In genomic region chr10:103667390-103667789, GRCh38 we compare ENCODE assay signal across 13 cellular contexts.
DNase-seq lines count a peak whose midpoint lies in the region; ATAC-seq, FAIRE-seq and TF ChIP-seq lines count a peak whose summit lies in the region.
"Had no signal": no experiment of that assay in that cellular context is flagged by ENCODE, and none has a peak within 500 bp of the region (broad histone marks: within the 10 kb centered on the region; RNA-seq: fewer than 3 reads in every experiment).

No MANE protein-coding gene starts in this region.

- H3K4me1 ChIP-seq in right atrium auricular region (peaks cover 0 to 74% of the 10 kb centered on the region in 2 donors), pancreas (no peaks in the 10 kb centered on the region)

- no peaks in the 10 kb centered on the region for H3K36me3 Mint-ChIP-seq in CD4-positive, alpha-beta T cell (ENCODE audit: low read depth)
- peaks cover 6% of the 10 kb centered on the region for H3K36me3 Mint-ChIP-seq in MCF 10A (ENCODE audit: insufficient read depth, unreplicated experiment)

- H3K9me3 Mint-ChIP-seq in CD4-positive, alpha-beta T cell: no peaks in the 10 kb centered on the region
- no peaks in the 10 kb centered on the region for H3K9me3 Mint-ChIP-seq in MCF 10A (ENCODE audit: unreplicated experiment)

- H3K27me3 ChIP-seq in CD4-positive, alpha-beta T cell (ENCODE audit: control insufficient read depth, insufficient read depth, low read length): no peaks in the 10 kb centered on the region
- H3K27me3 ChIP-seq in right atrium auricular region: no peaks in the 10 kb centered on the region
- H3K27me3 ChIP-seq in pancreas: no peaks in the 10 kb centered on the region

- CTCF ChIA-PET in CD4-positive, alpha-beta T cell (lab: Charles Lee): interaction anchor here (1.6 kb wide), 1 partner anchor 19 kb away, joined by 8 read pairs; no protein-coding TSS in a partner anchor
- CTCF ChIA-PET in MCF 10A (lab: Yijun Ruan, JAX): interaction anchor here (0.6 to 3.2 kb wide), 4 partner anchors 19 to 1421 kb away, joined by 3 to 13 read pairs (median 10); no protein-coding TSS in a partner anchor

- ATAC-seq in CD4-positive, alpha-beta T cell (ENCODE audit: poor library complexity): no peak
- ATAC-seq in pancreas: peak in 3 of 4 donors; percentile 6 to 21 (median 7)
- ATAC-seq in HG03342 (IDR thresholded peaks at IDR 0.05; ENCODE audit: unreplicated experiment): no peak
- ATAC-seq: HCT116 had no signal

- no peak overlapping the region for H3K4me3 Mint-ChIP-seq in CD4-positive, alpha-beta T cell
- H3K4me3 Mint-ChIP-seq in MCF 10A (ENCODE audit: unreplicated experiment): no peak overlapping the region

- no peak for FAIRE-seq in pancreas (lab: Jason Lieb, UNC)

- DNase-seq in CD4-positive, alpha-beta T cell: no peak
- DNase-seq in OCI-M1 (lab: John Stamatoyannopoulos, UW) (peak; percentile 69), right atrium auricular region (ENCODE audit: low spot score) (no peak), pancreas (no peak), NOMO-1 treated with DMSO at 0.1 percent for 48 hours (lab: John Stamatoyannopoulos, UW; ENCODE audit: unreplicated experiment) (no peak), MCF 10A (ENCODE audit: unreplicated experiment) (no peak), DMS153 (lab: John Stamatoyannopoulos, UW) (no peak)
- DNase-seq: activated CD4-positive, alpha-beta T cell treated with anti-CD3 and anti-CD28 coated beads, Interleukin-2, amount 50 U/mL, for 1 hour; activated naive CD4-positive, alpha-beta T cell treated with anti-CD3 and anti-CD28 coated beads, Interleukin-2, amount 50 U/mL, for 16 hours; AML-193; glutamatergic neuron had no signal

- no peak for TF ChIP-seq CTCF in CD4-positive, alpha-beta T cell (IDR thresholded peaks at IDR 0.05)
- TF ChIP-seq CTCF in right atrium auricular region (IDR thresholded peaks at IDR 0.05) (no peak), pancreas (IDR thresholded peaks at IDR 0.05) (no peak), MCF 10A (IDR thresholded peaks at IDR 0.05; ENCODE audit: unreplicated experiment) (no peak)

- POLR2A ChIA-PET in CD4-positive, alpha-beta T cell (lab: Charles Lee): interaction anchor here (0.9 kb wide), 1 partner anchor 11 kb away, joined by 3 read pairs; no protein-coding TSS in a partner anchor
- POLR2A ChIA-PET in MCF 10A (lab: Yijun Ruan, JAX): interaction anchor here (1.0 to 1.1 kb wide), 2 partner anchors 8 to 11 kb away, joined by 4 read pairs; no protein-coding TSS in a partner anchor

- peak overlapping the region; percentile 36 for H3K27ac Mint-ChIP-seq in CD4-positive, alpha-beta T cell
- H3K27ac Mint-ChIP-seq in MCF 10A (ENCODE audit: low read depth, unreplicated experiment): no peak overlapping the region

- H3K27me3 Mint-ChIP-seq in CD4-positive, alpha-beta T cell: no peaks in the 10 kb centered on the region
- no peaks in the 10 kb centered on the region for H3K27me3 Mint-ChIP-seq in MCF 10A (ENCODE audit: insufficient read depth, unreplicated experiment)

- intact Hi-C loops in CD4-positive, alpha-beta T cell (cut with DNase I, micrococcal nuclease): no loop called here
- intact Hi-C loops in pancreas (cut with DNase I): no loop called here
- intact Hi-C loops in MCF 10A (cut with micrococcal nuclease): no loop called here

- BruUV-seq in MCF 10A (replicated peaks; lab: Mats Ljungman, UMichigan): no TSS peak

- H3K36me3 ChIP-seq in right atrium auricular region (no peaks in the 10 kb centered on the region), pancreas (no peaks in the 10 kb centered on the region)

- 74 to 76% methylated on average over 8 of the region's 8 CpGs for WGBS in pancreas, 2 donors

- H3K9me3 ChIP-seq in CD4-positive, alpha-beta T cell (ENCODE audit: control insufficient read depth, low read length): no peaks in the 10 kb centered on the region
- H3K9me3 ChIP-seq in right atrium auricular region (no peaks in the 10 kb centered on the region), pancreas (no peaks in the 10 kb centered on the region)

- no peak overlapping the region for H3K27ac ChIP-seq in CD4-positive, alpha-beta T cell (ENCODE audit: low read depth, low read length)
- H3K27ac ChIP-seq in right atrium auricular region (peak overlapping the region; percentile 52 to 74), pancreas (no peak overlapping the region)

- H3K4me3 ChIP-seq in right atrium auricular region (no peak overlapping the region), pancreas (no peak overlapping the region)

- H3K4me1 Mint-ChIP-seq in CD4-positive, alpha-beta T cell (ENCODE audit: low read depth): peaks cover 34% of the 10 kb centered on the region
- H3K4me1 Mint-ChIP-seq in MCF 10A (ENCODE audit: insufficient read depth, unreplicated experiment): peaks cover 8% of the 10 kb centered on the region

Comparison
In these comparisons a context has a peak if more than half of its experiments do, and no peak if none do; other contexts are left out.
1. ATAC-seq: peak in pancreas (3 of 4); none in CD4-positive, alpha-beta T cell (single experiment) and HG03342 (single experiment).
2. H3K27ac ChIP-seq: peak in right atrium auricular region (2 of 2); none in CD4-positive, alpha-beta T cell (single experiment) and pancreas (0 of 4).